In the genomic region with DNA sequence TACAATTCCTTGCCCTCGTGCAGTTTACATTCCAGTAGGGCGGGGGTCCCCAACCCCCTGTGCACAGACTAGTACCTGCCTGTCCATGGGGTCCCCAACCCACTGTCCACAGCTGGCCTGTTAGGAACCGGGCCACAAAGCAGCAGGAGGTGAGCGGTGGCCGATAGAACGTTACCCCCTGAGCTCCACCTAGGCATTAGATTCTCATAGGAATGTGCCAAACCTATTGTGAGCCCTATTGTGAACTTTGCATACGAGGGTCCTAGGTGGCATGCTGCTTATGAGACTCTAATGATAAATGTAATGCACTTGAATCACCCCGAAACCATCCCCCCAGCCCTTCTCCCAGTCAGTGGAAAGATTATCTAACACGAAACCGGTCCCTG, we compare ENCODE assay signal across 1 cellular context.
TF ChIP-seq lines count a peak whose summit lies in the region.

No MANE protein-coding gene starts in this region.

TF ChIP-seq in H1, 55 proteins besides CTCF, POLR2A, EP300 and RAD21:
- no peak for TF ChIP-seq KDM1A (IDR thresholded peaks at IDR 0.05; ENCODE audit: borderline replicate concordance, low read length)
- no peak for TF ChIP-seq BCL11A (IDR thresholded peaks at IDR 0.05; ENCODE audit: low read depth in 2 of 2, low read length in 2 of 2)
- no peak for TF ChIP-seq FOSL1 (IDR thresholded peaks at IDR 0.05; ENCODE audit: insufficient read depth, low read depth, low read length)
- TF ChIP-seq SIN3A (conservative IDR thresholded peaks at IDR 0.05 in 1 of 2, IDR thresholded peaks at IDR 0.05 in 1 of 2; ENCODE audit: low read depth in 1 of 2, low read length in 2 of 2), result no peak
- TF ChIP-seq POU5F1 (IDR thresholded peaks at IDR 0.05; ENCODE audit: low read depth, low read length), result no peak
- no peak for TF ChIP-seq MAX (IDR thresholded peaks at IDR 0.05)
- no peak for TF ChIP-seq CEBPB (IDR thresholded peaks at IDR 0.05; ENCODE audit: low read depth, low read length)
- no peak for TF ChIP-seq JUN (IDR thresholded peaks at IDR 0.05; ENCODE audit: low read depth, low read length)
- TF ChIP-seq GABPA (IDR thresholded peaks at IDR 0.05; ENCODE audit: borderline replicate concordance, insufficient read depth, low read length), result no peak
- TF ChIP-seq SP4 (IDR thresholded peaks at IDR 0.05; ENCODE audit: low read length), result no peak
- no peak for TF ChIP-seq MAFK (IDR thresholded peaks at IDR 0.05; ENCODE audit: low read depth, low read length)
- no peak for TF ChIP-seq KDM5A (IDR thresholded peaks at IDR 0.05; ENCODE audit: low read length)
- TF ChIP-seq USF2 (IDR thresholded peaks at IDR 0.05; ENCODE audit: low read length), result no peak
